ENCODE assay signal across 17 cellular contexts in genomic region chr10:43393186-43393585, GRCh38. TPM values are rescaled to one million over a fixed set of nuclear protein-coding genes. Genes with fewer than 3 reads are reported as not detected.
DNase-seq lines count a peak whose midpoint lies in the region; ATAC-seq and TF ChIP-seq lines count a peak whose summit lies in the region.
"Not testable (repeated sequence)": the region's sequence is repeated elsewhere in the genome, so short reads cannot be mapped to it uniquely, and the experiment has no call there.
"Had no signal": no experiment of that assay in that cellular context is flagged by ENCODE, and none has a peak within 500 bp of the region (broad histone marks: within the 10 kb centered on the region; RNA-seq: fewer than 3 reads in every experiment).

No MANE protein-coding gene starts in this region.

- peaks cover 35 to 72% (median 55%) of the 10 kb centered on the region in 10 experiments for H3K4me1 ChIP-seq in BLaER1 treated with 17β-estradiol and CSF1 and Interleukin-3, amounts not matched to agents 10 nM and 100 nM
- H3K4me1 ChIP-seq in H9 (ENCODE audit: insufficient read depth, low read length), result not testable (repeated sequence)

- not testable (repeated sequence) for TF ChIP-seq CTCF in H9 (conservative IDR thresholded peaks at IDR 0.05); endothelial cell (IDR thresholded peaks at IDR 0.05; ENCODE audit: unreplicated experiment); neural crest cell (conservative IDR thresholded peaks at IDR 0.05)

- H3K56ac ChIP-seq in H9 (ENCODE audit: insufficient read length, low read depth, low read length), result not testable (repeated sequence)

- not testable (repeated sequence) for H3K14ac ChIP-seq in H9 (ENCODE audit: insufficient read depth, low read length)

- not testable (repeated sequence) for H3K18ac ChIP-seq in H9 (ENCODE audit: insufficient read length, low read depth, low read length)

- not testable (repeated sequence) for ATAC-seq in T-helper 17 cell; activated CD8-positive, alpha-beta T cell treated with anti-CD3 and anti-CD28 coated beads, Interleukin-2, amount 10 ng/mL, durations not matched to agents 7 days and 5 days

- not testable (repeated sequence) for H4K8ac ChIP-seq in H9 (replicated peaks; ENCODE audit: insufficient read length, low read depth, low read length)

- not testable (repeated sequence) for H3K9me3 Mint-ChIP-seq in H9; activated CD8-positive, alpha-beta T cell treated with anti-CD3 and anti-CD28 coated beads, Interleukin-2, amount 10 ng/mL, durations not matched to agents 7 days and 5 days (ENCODE audit: insufficient read depth); activated naive CD8-positive, alpha-beta T cell treated with anti-CD3 and anti-CD28 coated beads for 36 hours; endothelial cell (ENCODE audit: unreplicated experiment); neural crest cell; stimulated activated naive CD8-positive, alpha-beta T cell treated with anti-CD3 and anti-CD28 coated beads, Interleukin-15, Interleukin-2, amounts not matched to agents 100 ng/mL and 50 ng/mL, for 24 hours

- H3K79me1 ChIP-seq in H9 (ENCODE audit: insufficient read depth, low read depth, low read length, poor library complexity, severe bottlenecking), result not testable (repeated sequence)

- H3K27me3 ChIP-seq in BLaER1 treated with 17β-estradiol and CSF1 and Interleukin-3, amounts not matched to agents 10 nM and 100 nM; H9 (ENCODE audit: insufficient read depth, low read length): not testable (repeated sequence)

- not testable (repeated sequence) for H2BK120ac ChIP-seq in H9 (ENCODE audit: low read depth, low read length, poor library complexity, severe bottlenecking)

- not testable (repeated sequence) for H3K23ac ChIP-seq in H9 (ENCODE audit: insufficient read length, low read depth, low read length)

- not testable (repeated sequence) for H2BK5ac ChIP-seq in H9 (ENCODE audit: insufficient read length, low read length)

- peaks cover 67 to 88% (median 83%) of the 10 kb centered on the region in 11 experiments for H3K36me3 ChIP-seq in BLaER1 treated with 17β-estradiol and CSF1 and Interleukin-3, amounts not matched to agents 10 nM and 100 nM

- H4K91ac ChIP-seq in H9 (ENCODE audit: insufficient read length, low read depth, low read length), result not testable (repeated sequence)

- H4K20me1 ChIP-seq in BLaER1 treated with 17β-estradiol and CSF1 and Interleukin-3, amounts not matched to agents 10 nM and 100 nM, result peaks cover 88 to 98% (median 96%) of the 10 kb centered on the region in 11 experiments
- not testable (repeated sequence) for H4K20me1 ChIP-seq in H9 (ENCODE audit: control insufficient read depth, insufficient read depth, insufficient read length)

- not testable (repeated sequence) for H2AFZ ChIP-seq in H9 (ENCODE audit: low read length)

- not testable (repeated sequence) for H3K9me3 ChIP-seq in BLaER1 treated with 17β-estradiol and CSF1 and Interleukin-3, amounts not matched to agents 10 nM and 100 nM (replicated peaks in 1 of 11); H9 (ENCODE audit: control insufficient read depth, low read depth, low read length); T-helper 17 cell (ENCODE audit: control insufficient read depth, low read length, poor library complexity, severe bottlenecking)

- not testable (repeated sequence) for H2BK12ac ChIP-seq in H9 (ENCODE audit: insufficient read length, low read depth, low read length)

- H3K4me1 Mint-ChIP-seq in H9, result peaks cover 42 to 46% of the 10 kb centered on the region in 2 experiments
- peaks cover 68% of the 10 kb centered on the region for H3K4me1 Mint-ChIP-seq in T-helper 17 cell
- H3K4me1 Mint-ChIP-seq in activated CD8-positive, alpha-beta T cell treated with anti-CD3 and anti-CD28 coated beads, Interleukin-2, amount 10 ng/mL, durations not matched to agents 7 days and 5 days (ENCODE audit: low read depth), result peaks cover 72% of the 10 kb centered on the region
- peaks cover 68% of the 10 kb centered on the region for H3K4me1 Mint-ChIP-seq in activated naive CD8-positive, alpha-beta T cell treated with anti-CD3 and anti-CD28 coated beads for 36 hours
- peaks cover 28% of the 10 kb centered on the region for H3K4me1 Mint-ChIP-seq in endothelial cell (ENCODE audit: unreplicated experiment)
- H3K4me1 Mint-ChIP-seq in neural crest cell, result peaks cover 56% of the 10 kb centered on the region
- H3K4me1 Mint-ChIP-seq in stimulated activated naive CD8-positive, alpha-beta T cell treated with anti-CD3 and anti-CD28 coated beads, Interleukin-15, Interleukin-2, amounts not matched to agents 100 ng/mL and 50 ng/mL, for 24 hours (ENCODE audit: low read depth), result peaks cover 80% of the 10 kb centered on the region

- H3T11ph ChIP-seq in H9 (ENCODE audit: low read length), result not testable (repeated sequence)

- not testable (repeated sequence) for H4K5ac ChIP-seq in H9 (ENCODE audit: insufficient read length, low read depth, low read length)

- H3K4me2 ChIP-seq in BLaER1 treated with 17β-estradiol and CSF1 and Interleukin-3, amounts not matched to agents 10 nM and 100 nM, result peak overlapping the region in 9 of 11 experiments; percentile 10 to 99 (median 95); a peak in 15 of 22 replicates
- H3K4me2 ChIP-seq in H9 (ENCODE audit: insufficient read depth, insufficient read length, low read length), result not testable (repeated sequence)

- H3K4me3 Mint-ChIP-seq in H9, result peak overlapping the region in 1 of 2 experiments; percentile 60; a peak in 3 of 5 replicates
- peak overlapping the region; percentile 25 for H3K4me3 Mint-ChIP-seq in T-helper 17 cell
- H3K4me3 Mint-ChIP-seq in activated CD8-positive, alpha-beta T cell treated with anti-CD3 and anti-CD28 coated beads, Interleukin-2, amount 10 ng/mL, durations not matched to agents 7 days and 5 days, result peak overlapping the region; percentile 6
- H3K4me3 Mint-ChIP-seq in activated naive CD8-positive, alpha-beta T cell treated with anti-CD3 and anti-CD28 coated beads for 36 hours, result peak overlapping the region; percentile 0
- peak overlapping the region; percentile 7 for H3K4me3 Mint-ChIP-seq in endothelial cell (ENCODE audit: unreplicated experiment)
- peak overlapping the region; percentile 8 for H3K4me3 Mint-ChIP-seq in neural crest cell
- H3K4me3 Mint-ChIP-seq in stimulated activated naive CD8-positive, alpha-beta T cell treated with anti-CD3 and anti-CD28 coated beads, Interleukin-15, Interleukin-2, amounts not matched to agents 100 ng/mL and 50 ng/mL, for 24 hours, result peak overlapping the region; percentile 33

- H3K27ac Mint-ChIP-seq in H9 (peak overlapping the region in 2 of 3 experiments; percentile 55 to 71; a peak in 3 of 7 replicates), T-helper 17 cell (peak overlapping the region; percentile 99)
- H3K27ac Mint-ChIP-seq in activated CD8-positive, alpha-beta T cell treated with anti-CD3 and anti-CD28 coated beads, Interleukin-2, amount 10 ng/mL, durations not matched to agents 7 days and 5 days, result peak overlapping the region; percentile 51
- H3K27ac Mint-ChIP-seq in activated naive CD8-positive, alpha-beta T cell treated with anti-CD3 and anti-CD28 coated beads for 36 hours, result peak overlapping the region; percentile 80
- H3K27ac Mint-ChIP-seq in endothelial cell (ENCODE audit: unreplicated experiment); neural crest cell (ENCODE audit: unreplicated experiment): not testable (repeated sequence)
- H3K27ac Mint-ChIP-seq in stimulated activated naive CD8-positive, alpha-beta T cell treated with anti-CD3 and anti-CD28 coated beads, Interleukin-15, Interleukin-2, amounts not matched to agents 100 ng/mL and 50 ng/mL, for 24 hours, result peak overlapping the region; percentile 89

- not testable (repeated sequence) for H3K4me3 ChIP-seq in BLaER1 treated with 17β-estradiol and CSF1 and Interleukin-3, amounts not matched to agents 10 nM and 100 nM

- H2BK15ac ChIP-seq in H9 (ENCODE audit: low read depth, low read length), result not testable (repeated sequence)

- not testable (repeated sequence) for DNase-seq in H9; T-helper 17 cell; activated CD8-positive, alpha-beta T cell treated with anti-CD3 and anti-CD28 coated beads, Interleukin-2, amount 10 ng/mL, durations not matched to agents 7 days and 5 days; activated naive CD8-positive, alpha-beta T cell treated with anti-CD3 and anti-CD28 coated beads for 36 hours; endothelial cell (ENCODE audit: low spot score); neural crest cell (ENCODE audit: low read depth, low spot score)

- H3K79me2 ChIP-seq in H9 (ENCODE audit: insufficient read depth, low read length), result peaks cover 32% of the 10 kb centered on the region

- H3K23me2 ChIP-seq in H9 (ENCODE audit: insufficient read length, low read depth, low read length, poor library complexity, severe bottlenecking), result not testable (repeated sequence)

- H3K27me3 Mint-ChIP-seq in H9 (ENCODE audit: low read depth); T-helper 17 cell; activated CD8-positive, alpha-beta T cell treated with anti-CD3 and anti-CD28 coated beads, Interleukin-2, amount 10 ng/mL, durations not matched to agents 7 days and 5 days (ENCODE audit: low read depth); activated naive CD8-positive, alpha-beta T cell treated with anti-CD3 and anti-CD28 coated beads for 36 hours; endothelial cell (ENCODE audit: unreplicated experiment); neural crest cell (ENCODE audit: low read depth); stimulated activated naive CD8-positive, alpha-beta T cell treated with anti-CD3 and anti-CD28 coated beads, Interleukin-15, Interleukin-2, amounts not matched to agents 100 ng/mL and 50 ng/mL, for 24 hours: not testable (repeated sequence)

- H3K9ac ChIP-seq in BLaER1 treated with 17β-estradiol and CSF1 and Interleukin-3, amounts not matched to agents 10 nM and 100 nM, result peak overlapping the region in 10 of 11 experiments; percentile 6 to 98 (median 91); a peak in 11 of 22 replicates
- H3K9ac ChIP-seq in H9 (ENCODE audit: extremely low read depth, insufficient read length, low read length), result not testable (repeated sequence)

- WGBS in H9 (ENCODE audit: extremely low coverage, insufficient read length, low lambda C conversion rate), result no CpG with 5 or more reads among the region's 11 CpGs

- peak overlapping the region in 6 of 11 experiments; percentile 95 to 98 (median 96); a peak in 11 of 22 replicates for H3K27ac ChIP-seq in BLaER1 treated with 17β-estradiol and CSF1 and Interleukin-3, amounts not matched to agents 10 nM and 100 nM
- H3K27ac ChIP-seq in H9 (ENCODE audit: insufficient read length, low read depth, low read length), result not testable (repeated sequence)

- not testable (repeated sequence) for H2BK20ac ChIP-seq in H9 (ENCODE audit: low read depth, low read length, poor library complexity, severe bottlenecking)

- not testable (repeated sequence) for H2AK5ac ChIP-seq in H9 (ENCODE audit: insufficient read length, low read length)

- H3K4ac ChIP-seq in H9 (ENCODE audit: low read depth, low read length), result not testable (repeated sequence)

- H3K36me3 Mint-ChIP-seq in H9 (ENCODE audit: insufficient read depth in 1 of 3, low read depth in 3 of 3) (peaks cover 58 to 85% (median 67%) of the 10 kb centered on the region in 3 experiments), T-helper 17 cell (ENCODE audit: low read depth) (peaks cover 30% of the 10 kb centered on the region), endothelial cell (ENCODE audit: low read depth, unreplicated experiment) (peaks cover 36% of the 10 kb centered on the region), neural crest cell (ENCODE audit: low read depth) (peaks cover 29% of the 10 kb centered on the region)
- peaks cover 94% of the 10 kb centered on the region for H3K36me3 Mint-ChIP-seq in activated CD8-positive, alpha-beta T cell treated with anti-CD3 and anti-CD28 coated beads, Interleukin-2, amount 10 ng/mL, durations not matched to agents 7 days and 5 days (ENCODE audit: low read depth)
- peaks cover 80% of the 10 kb centered on the region for H3K36me3 Mint-ChIP-seq in activated naive CD8-positive, alpha-beta T cell treated with anti-CD3 and anti-CD28 coated beads for 36 hours
- H3K36me3 Mint-ChIP-seq in stimulated activated naive CD8-positive, alpha-beta T cell treated with anti-CD3 and anti-CD28 coated beads, Interleukin-15, Interleukin-2, amounts not matched to agents 100 ng/mL and 50 ng/mL, for 24 hours (ENCODE audit: low read depth), result peaks cover 89% of the 10 kb centered on the region

- POLR2A ChIA-PET in activated CD8-positive, alpha-beta T cell treated with anti-CD3 and anti-CD28 coated beads, Interleukin-2, amount 10 ng/mL, durations not matched to agents 7 days and 5 days (lab: Charles Lee), result interaction anchor here (8.7 kb wide), 1 partner anchor 14 kb away, joined by 179 read pairs; the partner anchor contains the start of gene HNRNPF

- CTCF ChIA-PET in activated CD8-positive, alpha-beta T cell treated with anti-CD3 and anti-CD28 coated beads, Interleukin-2, amount 10 ng/mL, durations not matched to agents 7 days and 5 days (lab: Charles Lee), result interaction anchor here (1.2 kb wide), 1 partner anchor 188 kb away, joined by 4 read pairs; no protein-coding TSS in a partner anchor

RNA-seq across cellular contexts. Expression of gene HNRNPF, which starts 15.8 kb away (rescaled TPM):
- total RNA-seq in H9 (2021), result 411 and 420 TPM in 2 replicates
- total RNA-seq in T-helper 17 cell, result 100 to 1,000 TPM; 131 to 144 TPM
- 100 to 1,000 TPM; 512 to 515 TPM for total RNA-seq in activated CD8-positive, alpha-beta T cell treated with anti-CD3 and anti-CD28 coated beads, Interleukin-2, amount 10 ng/mL, durations not matched to agents 7 days and 5 days
- 100 to 1,000 TPM; 530 to 544 TPM for total RNA-seq in activated naive CD8-positive, alpha-beta T cell treated with anti-CD3 and anti-CD28 coated beads for 36 hours
- 194 TPM for total RNA-seq in endothelial cell (ENCODE audit: unreplicated experiment)
- 284 and 292 TPM in 2 replicates for total RNA-seq in neural crest cell

RNA-seq across cellular contexts. Expression of gene FXYD4, which starts 21.8 kb away (rescaled TPM):
- total RNA-seq in H9 (2021), result not detected in 2 replicates
- not detected for total RNA-seq in T-helper 17 cell
- total RNA-seq in activated CD8-positive, alpha-beta T cell treated with anti-CD3 and anti-CD28 coated beads, Interleukin-2, amount 10 ng/mL, durations not matched to agents 7 days and 5 days, result not detected
- not detected for total RNA-seq in activated naive CD8-positive, alpha-beta T cell treated with anti-CD3 and anti-CD28 coated beads for 36 hours
- not detected for total RNA-seq in endothelial cell (ENCODE audit: unreplicated experiment)
- not detected in 2 replicates for total RNA-seq in neural crest cell
- total RNA-seq: bronchial epithelial cell, esophagus muscularis mucosa, foreskin keratinocyte, heart left ventricle, kidney epithelial cell, lower leg skin, right lobe of liver, thoracic aorta, vagina had no signal

RNA-seq across cellular contexts. Expression of gene ZNF487, which starts 43.7 kb away (rescaled TPM):
- total RNA-seq in H9 (2021), result 1.3 and 1.4 TPM in 2 replicates
- total RNA-seq in T-helper 17 cell, result 1 to 10 TPM; 7.9 to 8.7 TPM
- 1 to 10 TPM; 4.8 to 5.2 TPM for total RNA-seq in activated CD8-positive, alpha-beta T cell treated with anti-CD3 and anti-CD28 coated beads, Interleukin-2, amount 10 ng/mL, durations not matched to agents 7 days and 5 days
- total RNA-seq in activated naive CD8-positive, alpha-beta T cell treated with anti-CD3 and anti-CD28 coated beads for 36 hours, result 1 to 10 TPM; 2.4 to 2.9 TPM
- 3.3 TPM for total RNA-seq in endothelial cell (ENCODE audit: unreplicated experiment)
- total RNA-seq in neural crest cell, result 3.8 and 4.3 TPM in 2 replicates
